In genomic region chr11:16587670-16588069, GRCh38 we compare ENCODE assay signal across 15 cellular contexts.
"Had no signal": no experiment of that assay in that cellular context is flagged by ENCODE, and none has a peak within 500 bp of the region (broad histone marks: within the 10 kb centered on the region; RNA-seq: fewer than 3 reads in every experiment).

No MANE protein-coding gene starts in this region.

- H3K9me3 ChIP-seq: neutrophil had no signal

- H3K36me3 ChIP-seq: neutrophil had no signal

- DNase-seq: activated CD4-positive, alpha-beta T cell treated with anti-CD3 and anti-CD28 coated beads for 48 hours; activated CD4-positive, CD25-positive, alpha-beta regulatory T cell; activated CD8-positive, alpha-beta T cell treated with anti-CD3 and anti-CD28 coated beads for 36 hours; activated naive CD4-positive, alpha-beta T cell; activated naive CD8-positive, alpha-beta T cell treated with anti-CD3 and anti-CD28 coated beads for 36 hours; activated T-cell treated with anti-CD3 and anti-CD28 coated beads, Interleukin-2, amount 50 U/mL, for 1 hour; amniotic stem cell; dorsolateral prefrontal cortex; foreskin fibroblast; kidney; stimulated activated naive CD8-positive, alpha-beta T cell treated with anti-CD3 and anti-CD28 coated beads, Interleukin-15, amount 100 ng/mL, for 72 hours had no signal

- H3K27ac ChIP-seq: dorsolateral prefrontal cortex, neutrophil, skin epidermis had no signal

- H3K27me3 ChIP-seq: neutrophil had no signal

- ATAC-seq: activated CD8-positive, alpha-beta T cell treated with anti-CD3 and anti-CD28 coated beads for 36 hours; activated T-helper 17 cell treated with anti-CD3 and anti-CD28 coated beads, Interleukin-2, amount 50 U/mL, for 72 hours; natural killer cell treated with Interleukin-12 subunit alpha and Interleukin-12 subunit beta and Interleukin-15 and Interleukin-18, amount 100 ng/mL, for 72 hours; stimulated activated naive CD8-positive, alpha-beta T cell treated with anti-CD3 and anti-CD28 coated beads, Interleukin-15, amount 100 ng/mL, for 72 hours had no signal

- H3K4me3 ChIP-seq: dorsolateral prefrontal cortex, skin epidermis had no signal
